Comparison of ENCODE assay signal across 9 cellular contexts in genomic region chr16:85369741-85370528, GRCh38.
DNase-seq lines count a peak whose midpoint lies in the region; ATAC-seq, FAIRE-seq and TF ChIP-seq lines count a peak whose summit lies in the region.
"Had no signal": no experiment of that assay in that cellular context is flagged by ENCODE, and none has a peak within 500 bp of the region (broad histone marks: within the 10 kb centered on the region; RNA-seq: fewer than 3 reads in every experiment).

No MANE protein-coding gene starts in this region.

- no peak overlapping the region for H3K4me3 Mint-ChIP-seq in activated T-helper 17 cell treated with anti-CD3 and anti-CD28 coated beads, Interleukin-2, amount 50 U/mL, for 72 hours

- H3K36me3 ChIP-seq in OCI-LY3 (replicated peaks; ENCODE audit: low read depth, low read length): no peaks in the 10 kb centered on the region

- no peak overlapping the region for H3K27ac Mint-ChIP-seq in activated T-helper 17 cell treated with anti-CD3 and anti-CD28 coated beads, Interleukin-2, amount 50 U/mL, for 72 hours

- H3K27me3 Mint-ChIP-seq in activated T-helper 17 cell treated with anti-CD3 and anti-CD28 coated beads, Interleukin-2, amount 50 U/mL, for 72 hours: peaks cover 5% of the 10 kb centered on the region

- DNase-seq in NCI-H146 (lab: John Stamatoyannopoulos, UW): peak; percentile 27
- no peak for DNase-seq in NCI-H146 treated with DMSO at 0.1 percent for 48 hours (lab: John Stamatoyannopoulos, UW; ENCODE audit: unreplicated experiment)
- peak; percentile 60 to 75 for DNase-seq in frontal cortex (ENCODE audit: low spot score in 2 of 2)
- DNase-seq in retina: peak; percentile 77
- no peak for DNase-seq in HCEC 1CT

- H4K20me1 ChIP-seq in OCI-LY3 (ENCODE audit: insufficient read depth, low read length): no peaks in the 10 kb centered on the region

- no peak overlapping the region for H2AFZ ChIP-seq in OCI-LY3 (ENCODE audit: low read depth, low read length)

- H3K36me3 Mint-ChIP-seq in activated T-helper 17 cell treated with anti-CD3 and anti-CD28 coated beads, Interleukin-2, amount 50 U/mL, for 72 hours (ENCODE audit: low read depth): no peaks in the 10 kb centered on the region

- ATAC-seq in activated T-helper 17 cell treated with anti-CD3 and anti-CD28 coated beads, Interleukin-2, amount 50 U/mL, for 72 hours (replicated peaks): peak; percentile 38
- no peak for ATAC-seq in GM19351 (IDR thresholded peaks at IDR 0.05; ENCODE audit: unreplicated experiment)

- TF ChIP-seq CTCF in OCI-LY3 (IDR thresholded peaks at IDR 0.05; ENCODE audit: low read depth, low read length): peak; percentile 75

- no peak for FAIRE-seq in frontal cortex (lab: Jason Lieb, UNC)
- FAIRE-seq: G401.6 had no signal

- H3K9me3 Mint-ChIP-seq in activated T-helper 17 cell treated with anti-CD3 and anti-CD28 coated beads, Interleukin-2, amount 50 U/mL, for 72 hours: no peaks in the 10 kb centered on the region

- no peaks in the 10 kb centered on the region for H3K4me1 Mint-ChIP-seq in activated T-helper 17 cell treated with anti-CD3 and anti-CD28 coated beads, Interleukin-2, amount 50 U/mL, for 72 hours

- H3K27me3 ChIP-seq in OCI-LY3 (ENCODE audit: low read depth, low read length): peaks cover 14% of the 10 kb centered on the region; the same call in 1 of the 2 replicates

- H3K4me2 ChIP-seq in OCI-LY3 (ENCODE audit: low read length): no peak overlapping the region

- H3K27ac ChIP-seq in OCI-LY3 (ENCODE audit: low read length): no peak overlapping the region

- H3K9ac ChIP-seq in OCI-LY3 (ENCODE audit: low read length): no peak overlapping the region

- no peaks in the 10 kb centered on the region for H3K79me2 ChIP-seq in OCI-LY3 (ENCODE audit: low read length)

- no peak overlapping the region for H3K4me3 ChIP-seq in OCI-LY3 (ENCODE audit: low read length)

- H3K4me1 ChIP-seq in OCI-LY3 (ENCODE audit: low read length): no peaks in the 10 kb centered on the region

- no peaks in the 10 kb centered on the region for H3K9me3 ChIP-seq in OCI-LY3 (ENCODE audit: insufficient read depth, low read length)

Comparison
In these comparisons a context has a peak if more than half of its experiments do, and no peak if none do; other contexts are left out.
1. DNase-seq: peak in NCI-H146 (single experiment), frontal cortex (2 of 2) and retina (single experiment); none in NCI-H146 treated with DMSO at 0.1 percent for 48 hours (single experiment) and HCEC 1CT (single experiment).